ENCODE assay signal across 28 cellular contexts in genomic region chr1:28046716-28047115, GRCh38.
"Had no signal": no experiment of that assay in that cellular context is flagged by ENCODE, and none has a peak within 500 bp of the region (broad histone marks: within the 10 kb centered on the region; RNA-seq: fewer than 3 reads in every experiment).

No MANE protein-coding gene starts in this region.

- H3K4me3 ChIP-seq: K562 had no signal

- H3K27me3 Mint-ChIP-seq: activated B cell treated with CpG ODN at 0.5 μM for 24 hours; activated CD4-positive, alpha-beta memory T cell treated with anti-CD3 and anti-CD28 coated beads for 36 hours; activated CD4-positive, alpha-beta T cell treated with anti-CD3 and anti-CD28 coated beads, Interleukin-2, amount 10 ng/mL, durations not matched to agents 24 days and 14 days; activated naive CD8-positive, alpha-beta T cell; activated T-helper 17 cell treated with anti-CD3 and anti-CD28 coated beads, Interleukin-2, amount 50 U/mL, for 72 hours; brain; central memory CD8-positive, alpha-beta T cell; T-helper 17 cell had no signal

- H3K4me3 Mint-ChIP-seq: activated B cell treated with CpG ODN at 0.5 μM for 24 hours; activated CD4-positive, alpha-beta memory T cell treated with anti-CD3 and anti-CD28 coated beads for 36 hours; activated CD4-positive, alpha-beta T cell treated with anti-CD3 and anti-CD28 coated beads, Interleukin-2, amount 10 ng/mL, durations not matched to agents 24 days and 14 days; activated naive CD4-positive, alpha-beta T cell treated with anti-CD3 and anti-CD28 coated beads for 36 hours; activated naive CD8-positive, alpha-beta T cell; activated T-helper 17 cell treated with anti-CD3 and anti-CD28 coated beads, Interleukin-2, amount 50 U/mL, for 72 hours; brain; central memory CD8-positive, alpha-beta T cell; T-helper 17 cell had no signal

- DNase-seq: activated B cell treated with CpG ODN at 0.5 μM for 24 hours; activated CD4-positive, alpha-beta memory T cell treated with anti-CD3 and anti-CD28 coated beads for 36 hours; activated CD4-positive, alpha-beta T cell treated with anti-CD3 and anti-CD28 coated beads for 1 hour; activated CD4-positive, alpha-beta T cell treated with anti-CD3 and anti-CD28 coated beads, Interleukin-2, amount 10 ng/mL, durations not matched to agents 24 days and 14 days; activated gamma-delta T cell; activated naive CD4-positive, alpha-beta T cell treated with anti-CD3 and anti-CD28 coated beads for 36 hours; activated T-cell treated with anti-CD3 and anti-CD28 coated beads for 4 hours; activated T-cell treated with anti-CD3 and anti-CD28 coated beads, Interleukin-2, amount 50 U/mL, for 48 hours; amygdala; Kasumi-1; NCI-H1048; NCI-H146; NCI-H187 treated with DMSO at 0.1 percent for 48 hours; NCI-H2081 treated with DMSO at 0.1 percent for 48 hours; NCI-H2171; NCI-H2227 treated with DMSO at 0.1 percent for 48 hours; NCI-H446 treated with DMSO at 0.1 percent for 48 hours; NCI-H524 treated with DMSO at 0.1 percent for 48 hours; NCI-H82; SIG-M5; T-helper 17 cell; T-helper 9 cell had no signal

- H3K27ac Mint-ChIP-seq: activated B cell treated with CpG ODN at 0.5 μM for 24 hours; activated CD4-positive, alpha-beta memory T cell treated with anti-CD3 and anti-CD28 coated beads for 36 hours; activated CD4-positive, alpha-beta T cell treated with anti-CD3 and anti-CD28 coated beads, Interleukin-2, amount 10 ng/mL, durations not matched to agents 24 days and 14 days; activated naive CD4-positive, alpha-beta T cell treated with anti-CD3 and anti-CD28 coated beads for 36 hours; activated naive CD8-positive, alpha-beta T cell; brain; T-helper 17 cell had no signal

- H3K4me1 Mint-ChIP-seq: activated B cell treated with CpG ODN at 0.5 μM for 24 hours; activated T-helper 17 cell treated with anti-CD3 and anti-CD28 coated beads, Interleukin-2, amount 50 U/mL, for 72 hours; brain had no signal

- FAIRE-seq: K562, TTC549 had no signal

- ATAC-seq: activated T-helper 17 cell treated with anti-CD3 and anti-CD28 coated beads, Interleukin-2, amount 50 U/mL, for 72 hours; K562; T-helper 17 cell had no signal

- H3K9me3 Mint-ChIP-seq: activated B cell treated with CpG ODN at 0.5 μM for 24 hours; activated CD4-positive, alpha-beta memory T cell treated with anti-CD3 and anti-CD28 coated beads for 36 hours; activated CD4-positive, alpha-beta T cell treated with anti-CD3 and anti-CD28 coated beads, Interleukin-2, amount 10 ng/mL, durations not matched to agents 24 days and 14 days; activated naive CD4-positive, alpha-beta T cell treated with anti-CD3 and anti-CD28 coated beads for 36 hours; activated T-helper 17 cell treated with anti-CD3 and anti-CD28 coated beads, Interleukin-2, amount 50 U/mL, for 72 hours; brain; central memory CD8-positive, alpha-beta T cell had no signal
